ENCODE assay signal across 12 cellular contexts in the genomic region with DNA sequence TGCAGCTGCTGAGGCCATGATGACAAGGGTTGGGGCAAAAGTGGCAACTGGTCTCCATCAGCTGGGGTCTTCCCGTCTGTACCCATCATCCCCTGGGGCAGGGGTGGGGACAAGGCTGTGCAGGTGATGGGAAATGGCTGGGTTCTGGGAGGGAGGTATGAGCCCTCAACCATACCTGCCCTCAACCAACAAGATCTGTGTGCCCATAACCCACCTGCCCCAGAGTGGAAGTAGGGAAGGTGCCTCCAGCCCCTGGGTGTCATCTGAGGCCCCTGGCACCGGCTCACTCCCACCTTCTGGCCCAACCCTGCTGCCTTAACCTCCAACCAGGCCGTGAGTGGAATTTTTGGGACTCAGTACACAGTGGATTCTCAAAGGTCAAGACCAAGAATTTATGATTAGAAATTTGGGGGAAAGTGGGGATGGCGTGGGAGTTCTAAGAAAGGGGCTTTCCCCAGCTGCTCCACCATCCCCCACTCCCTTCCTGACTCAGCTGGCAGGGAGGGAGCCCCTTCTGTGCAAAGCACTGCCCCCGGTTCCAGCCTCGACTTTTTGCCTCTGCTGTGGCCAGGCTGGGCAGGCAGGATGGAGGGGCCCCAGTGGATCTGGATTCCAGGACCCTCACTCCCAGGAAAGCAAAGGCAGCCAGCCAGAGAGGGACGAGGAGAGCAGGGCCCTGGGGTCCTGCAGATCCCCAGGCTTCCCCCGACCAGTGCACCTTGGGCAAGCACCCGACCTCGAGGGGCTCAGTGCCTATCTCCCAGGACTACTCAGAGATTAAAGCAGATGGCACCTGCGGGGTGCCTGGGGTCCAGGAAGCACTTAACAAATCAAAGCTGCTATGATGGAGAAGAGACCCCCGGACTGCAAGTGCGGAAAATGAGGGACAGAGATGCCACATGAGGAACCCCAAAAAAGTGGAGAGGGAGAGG. TPM values are rescaled to one million over a fixed set of nuclear protein-coding genes. Genes with fewer than 3 reads are reported as not detected.
DNase-seq lines count a peak whose midpoint lies in the region; ATAC-seq and TF ChIP-seq lines count a peak whose summit lies in the region.
"Had no signal": no experiment of that assay in that cellular context is flagged by ENCODE, and none has a peak within 500 bp of the region (broad histone marks: within the 10 kb centered on the region; RNA-seq: fewer than 3 reads in every experiment).

No MANE protein-coding gene starts in this region.

- peak; percentile 43 for DNase-seq in stimulated activated CD4-positive, alpha-beta T cell treated with anti-CD3 and anti-CD28 coated beads, Interleukin-15, amount 100 ng/mL, for 24 hours
- no peak for DNase-seq in stimulated activated CD4-positive, alpha-beta T cell treated with anti-CD3 and anti-CD28 coated beads, Interleukin-2, amount 100 ng/mL, for 48 hours
- DNase-seq in activated B cell treated with CpG ODN at 0.5 μM for 24 hours = no peak
- DNase-seq in effector memory CD4-positive, alpha-beta T cell = no peak
- no peak for DNase-seq in stimulated activated naive B cell treated with anti-CD40 and anti-IgM and Interleukin-4, amounts not matched to agents 10 μg/mL and 1 μg/mL and 100 μg/mL, for 72 hours
- no peak for DNase-seq in trophoblast cell
- no peak for DNase-seq in MCF 10A (ENCODE audit: unreplicated experiment)
- DNase-seq: DMS53, immature natural killer cell, MG63 had no signal

- peak overlapping the region; percentile 44 for H3K27ac Mint-ChIP-seq in activated B cell treated with CpG ODN at 0.5 μM for 24 hours
- peak overlapping the region; percentile 82 for H3K27ac Mint-ChIP-seq in stimulated activated naive B cell treated with anti-CD40 and anti-IgM and Interleukin-4, amounts not matched to agents 10 μg/mL and 1 μg/mL and 100 μg/mL, for 72 hours
- no peak overlapping the region for H3K27ac Mint-ChIP-seq in MCF 10A (ENCODE audit: low read depth, unreplicated experiment)

- H3K27ac ChIP-seq in effector memory CD4-positive, alpha-beta T cell (ENCODE audit: insufficient read depth, low read length, poor library complexity, severe bottlenecking) = peak overlapping the region; percentile 69
- H3K27ac ChIP-seq in trophoblast cell (ENCODE audit: low read depth, low read length) = no peak overlapping the region
- H3K27ac ChIP-seq: parathyroid adenoma had no signal

- H3K23ac ChIP-seq in trophoblast cell (ENCODE audit: low read length) = no peak overlapping the region

- H3K14ac ChIP-seq in trophoblast cell (ENCODE audit: low read length) = no peak overlapping the region

- H3K4ac ChIP-seq in trophoblast cell (ENCODE audit: low read depth, low read length) = no peak overlapping the region

- no peak overlapping the region for H4K8ac ChIP-seq in trophoblast cell (ENCODE audit: low read depth, low read length)

- H3K4me3 Mint-ChIP-seq in activated B cell treated with CpG ODN at 0.5 μM for 24 hours (no peak overlapping the region), MCF 10A (ENCODE audit: unreplicated experiment) (no peak overlapping the region)
- no peak overlapping the region for H3K4me3 Mint-ChIP-seq in stimulated activated naive B cell treated with anti-CD40 and anti-IgM and Interleukin-4, amounts not matched to agents 10 μg/mL and 1 μg/mL and 100 μg/mL, for 72 hours
- H3K4me3 Mint-ChIP-seq: immature natural killer cell had no signal

- no peaks in the 10 kb centered on the region for H3K79me2 ChIP-seq in trophoblast cell (ENCODE audit: control insufficient read depth, insufficient read depth, low read length, poor library complexity)
- H3K79me2 ChIP-seq: parathyroid adenoma had no signal

- no peak overlapping the region for H2AFZ ChIP-seq in trophoblast cell (ENCODE audit: insufficient read depth, low read length, poor library complexity)
- H2AFZ ChIP-seq: parathyroid adenoma had no signal

- POLR2A ChIA-PET in activated B cell treated with CpG ODN at 0.5 μM for 24 hours (lab: Charles Lee) = interaction anchor here (0.6 to 2.6 kb wide), 2 partner anchors 13 to 1056 kb away, joined by 3 to 12 read pairs; a partner anchor contains a TSS
- POLR2A ChIA-PET in MCF 10A (lab: Yijun Ruan, JAX) = no interaction called here

- H3K4me1 ChIP-seq in effector memory CD4-positive, alpha-beta T cell (ENCODE audit: control insufficient read depth, insufficient read depth, low read length, poor library complexity, severe bottlenecking) = peaks cover 61% of the 10 kb centered on the region
- H3K4me1 ChIP-seq in trophoblast cell (ENCODE audit: control insufficient read depth in 1 of 2, insufficient read depth in 2 of 2, low read length in 2 of 2) = peaks cover 2 to 4% of the 10 kb centered on the region in 2 experiments
- H3K4me1 ChIP-seq: parathyroid adenoma had no signal

- no peaks in the 10 kb centered on the region for H3K9me3 Mint-ChIP-seq in activated B cell treated with CpG ODN at 0.5 μM for 24 hours
- H3K9me3 Mint-ChIP-seq in stimulated activated naive B cell treated with anti-CD40 and anti-IgM and Interleukin-4, amounts not matched to agents 10 μg/mL and 1 μg/mL and 100 μg/mL, for 72 hours = no peaks in the 10 kb centered on the region
- no peaks in the 10 kb centered on the region for H3K9me3 Mint-ChIP-seq in MCF 10A (ENCODE audit: unreplicated experiment)
- H3K9me3 Mint-ChIP-seq: immature natural killer cell had no signal

- CTCF ChIA-PET in activated B cell treated with CpG ODN at 0.5 μM for 24 hours (lab: Charles Lee) = interaction anchor here (4.4 kb wide), 1 partner anchor 27 kb away, joined by 19 read pairs; no protein-coding TSS in a partner anchor
- CTCF ChIA-PET in MCF 10A (lab: Yijun Ruan, JAX) = interaction anchor here (0.6 to 1.3 kb wide), 3 partner anchors 7 to 540 kb away, joined by 3 to 4 read pairs (median 4); no protein-coding TSS in a partner anchor

- H2BK120ac ChIP-seq in trophoblast cell (ENCODE audit: insufficient read depth, low read length, poor library complexity) = no peak overlapping the region

- H3K18ac ChIP-seq in trophoblast cell (ENCODE audit: low read length) = no peak overlapping the region

- H3K27me3 ChIP-seq in effector memory CD4-positive, alpha-beta T cell (replicated peaks; ENCODE audit: control insufficient read depth, insufficient read depth, low read length, poor library complexity, severe bottlenecking) = no peaks in the 10 kb centered on the region
- no peaks in the 10 kb centered on the region for H3K27me3 ChIP-seq in trophoblast cell (ENCODE audit: insufficient read depth, low read length)
- H3K27me3 ChIP-seq: MG63 had no signal

- no peak overlapping the region for H3K9ac ChIP-seq in trophoblast cell (ENCODE audit: low read length)
- H3K9ac ChIP-seq: parathyroid adenoma had no signal

- BruUV-seq in MCF 10A (replicated peaks; lab: Mats Ljungman, UMichigan) = no TSS peak

- no peaks in the 10 kb centered on the region for H3K9me3 ChIP-seq in effector memory CD4-positive, alpha-beta T cell (ENCODE audit: control insufficient read depth, low read length)
- H3K9me3 ChIP-seq in trophoblast cell (ENCODE audit: insufficient read depth, low read depth, low read length) = no peaks in the 10 kb centered on the region
- H3K9me3 ChIP-seq: MG63 had no signal

- no peaks in the 10 kb centered on the region for H3K79me1 ChIP-seq in trophoblast cell (ENCODE audit: low read length)

- H3K36me3 ChIP-seq in effector memory CD4-positive, alpha-beta T cell (ENCODE audit: control insufficient read depth, insufficient read depth, low read length) = peaks cover 62% of the 10 kb centered on the region
- no peaks in the 10 kb centered on the region for H3K36me3 ChIP-seq in trophoblast cell (ENCODE audit: control insufficient read depth in 1 of 2, insufficient read depth in 2 of 2, low read length in 2 of 2)
- H3K36me3 ChIP-seq: MG63 had no signal

- H4K12ac ChIP-seq in trophoblast cell (ENCODE audit: low read depth, low read length) = no peak overlapping the region

- no peak overlapping the region for H3K4me3 ChIP-seq in effector memory CD4-positive, alpha-beta T cell (ENCODE audit: insufficient read depth, low read depth, low read length, poor library complexity, severe bottlenecking)
- H3K4me3 ChIP-seq in trophoblast cell (ENCODE audit: low read depth, low read length) = no peak overlapping the region
- H3K4me3 ChIP-seq: MG63 had no signal

- H3K4me1 Mint-ChIP-seq in activated B cell treated with CpG ODN at 0.5 μM for 24 hours = peaks cover 54% of the 10 kb centered on the region
- peaks cover 46 to 74% of the 10 kb centered on the region in 2 donors for H3K4me1 Mint-ChIP-seq in stimulated activated naive B cell treated with anti-CD40 and anti-IgM and Interleukin-4, amounts not matched to agents 10 μg/mL and 1 μg/mL and 100 μg/mL, for 72 hours
- H3K4me1 Mint-ChIP-seq in MCF 10A (ENCODE audit: insufficient read depth, unreplicated experiment) = no peaks in the 10 kb centered on the region

- TF ChIP-seq CTCF in activated B cell treated with CpG ODN at 0.5 μM for 24 hours (IDR thresholded peaks at IDR 0.05) (no peak), MCF 10A (IDR thresholded peaks at IDR 0.05; ENCODE audit: unreplicated experiment) (no peak)

- WGBS in trophoblast cell (ENCODE audit: extremely low coverage, insufficient coverage, insufficient read length) = no CpG with 5 or more reads among the region's 13 CpGs

- no peaks in the 10 kb centered on the region for H3K27me3 Mint-ChIP-seq in activated B cell treated with CpG ODN at 0.5 μM for 24 hours
- no peaks in the 10 kb centered on the region for H3K27me3 Mint-ChIP-seq in stimulated activated naive B cell treated with anti-CD40 and anti-IgM and Interleukin-4, amounts not matched to agents 10 μg/mL and 1 μg/mL and 100 μg/mL, for 72 hours
- H3K27me3 Mint-ChIP-seq in MCF 10A (ENCODE audit: insufficient read depth, unreplicated experiment) = no peaks in the 10 kb centered on the region

- intact Hi-C loops in activated B cell treated with CpG ODN at 0.5 μM for 24 hours (cut with micrococcal nuclease) (no loop called here), MCF 10A (cut with micrococcal nuclease) (no loop called here)

- H3K36me3 Mint-ChIP-seq in activated B cell treated with CpG ODN at 0.5 μM for 24 hours (ENCODE audit: low read depth) = peaks cover 33% of the 10 kb centered on the region
- H3K36me3 Mint-ChIP-seq in stimulated activated naive B cell treated with anti-CD40 and anti-IgM and Interleukin-4, amounts not matched to agents 10 μg/mL and 1 μg/mL and 100 μg/mL, for 72 hours = peaks cover 11 to 22% of the 10 kb centered on the region in 2 donors
- H3K36me3 Mint-ChIP-seq in MCF 10A (ENCODE audit: insufficient read depth, unreplicated experiment) = no peaks in the 10 kb centered on the region

- no peak overlapping the region for H2BK5ac ChIP-seq in trophoblast cell (ENCODE audit: low read depth, low read length, poor library complexity)

- H2BK12ac ChIP-seq in trophoblast cell (ENCODE audit: low read length) = no peak overlapping the region

- H2AK5ac ChIP-seq in trophoblast cell (ENCODE audit: low read length) = no peak overlapping the region

- ATAC-seq in activated B cell treated with CpG ODN at 0.5 μM for 24 hours (ENCODE audit: low read depth) (no peak), GM19351 (IDR thresholded peaks at IDR 0.05; ENCODE audit: unreplicated experiment) (no peak)
- ATAC-seq in stimulated activated naive B cell treated with anti-CD40 and anti-IgM and Interleukin-4, amounts not matched to agents 10 μg/mL and 1 μg/mL and 100 μg/mL, for 72 hours (replicated peaks) = no peak

- H3K4me2 ChIP-seq in trophoblast cell (ENCODE audit: low read length) = no peak overlapping the region

- H4K91ac ChIP-seq in trophoblast cell (ENCODE audit: low read depth, low read length) = no peak overlapping the region

RNA-seq across cellular contexts. Expression of a gene that starts 12.9 kb away (rescaled TPM):
- total RNA-seq in activated B cell treated with CpG ODN at 0.5 μM for 24 hours (24.2 and 27.8 TPM in 2 replicates), MCF 10A (2022) (1.2 and 1.3 TPM in 2 replicates)
- 0.49 and 0.52 TPM in 2 replicates for polyA plus RNA-seq in trophoblast cell (2013)

Comparison
In these comparisons a context has a peak if more than half of its experiments do, and no peak if none do; other contexts are left out.
1. RNA of a gene that starts 12.9 kb away (total RNA-seq): 24.2 to 27.8 TPM in activated B cell treated with CpG ODN at 0.5 μM for 24 hours; 1.2 to 1.3 TPM in MCF 10A; every median in the first group is over 10 times any median in the second.